17 cellular contexts compared by ENCODE assay signal in genomic region chr20:48905322-48905647, GRCh38. TPM values are rescaled to one million over a fixed set of nuclear protein-coding genes. Genes with fewer than 3 reads are reported as not detected.
DNase-seq lines count a peak whose midpoint lies in the region; ATAC-seq and TF ChIP-seq lines count a peak whose summit lies in the region.
"Had no signal": no experiment of that assay in that cellular context is flagged by ENCODE, and none has a peak within 500 bp of the region (broad histone marks: within the 10 kb centered on the region; RNA-seq: fewer than 3 reads in every experiment).

No MANE protein-coding gene starts in this region.

- no TSS peak for BruUV-seq in PC-9 (replicated peaks; lab: Mats Ljungman, UMichigan)

- H3F3A ChIP-seq in PC-9 (ENCODE audit: insufficient read depth, low read depth) (peaks cover 4% of the 10 kb centered on the region; the same call in 1 of the 2 replicates), GM23338 (replicated peaks; ENCODE audit: low read depth) (no peaks in the 10 kb centered on the region)

- no peaks in the 10 kb centered on the region for H3K36me3 Mint-ChIP-seq in chondrocyte (ENCODE audit: low read depth)
- no peaks in the 10 kb centered on the region for H3K36me3 Mint-ChIP-seq in GM23338 (ENCODE audit: low read depth)
- H3K36me3 Mint-ChIP-seq: activated naive CD8-positive, alpha-beta T cell; IgD-negative memory B cell had no signal

- no peak for ATAC-seq in GM23338

- H3K27me3 Mint-ChIP-seq in chondrocyte (ENCODE audit: low read depth), result peaks cover 7% of the 10 kb centered on the region
- H3K27me3 Mint-ChIP-seq in GM23338 (ENCODE audit: insufficient read depth, low read depth, poor library complexity), result peaks cover 15% of the 10 kb centered on the region
- H3K27me3 Mint-ChIP-seq: activated naive CD8-positive, alpha-beta T cell; IgD-negative memory B cell; T-helper 17 cell had no signal

- POLR2A ChIA-PET in PC-9 (lab: Charles Lee; ENCODE audit: unreplicated experiment), result interaction anchor here (0.7 kb wide), 1 partner anchor 252 kb away, joined by 13 read pairs; no protein-coding TSS in a partner anchor

- peaks cover 18% of the 10 kb centered on the region for H3K4me1 ChIP-seq in PC-9 (replicated peaks; ENCODE audit: insufficient read depth)
- H3K4me1 ChIP-seq in GM23338 (ENCODE audit: insufficient read depth), result peaks cover 6% of the 10 kb centered on the region; the same call in 1 of the 2 replicates
- H3K4me1 ChIP-seq: breast epithelium, vagina had no signal

- no peak overlapping the region for H3K27ac Mint-ChIP-seq in chondrocyte (ENCODE audit: unreplicated experiment)
- no peak overlapping the region for H3K27ac Mint-ChIP-seq in GM23338
- H3K27ac Mint-ChIP-seq: activated naive CD8-positive, alpha-beta T cell; T-helper 17 cell had no signal

- H3K4me3 Mint-ChIP-seq in chondrocyte (ENCODE audit: unreplicated experiment) (no peak overlapping the region), GM23338 (no peak overlapping the region)
- H3K4me3 Mint-ChIP-seq: neural crest cell, T-helper 17 cell had no signal

- H4K20me1 ChIP-seq in PC-9 (ENCODE audit: insufficient read depth) (no peaks in the 10 kb centered on the region), GM23338 (replicated peaks; ENCODE audit: insufficient read depth) (no peaks in the 10 kb centered on the region)

- intact Hi-C loops in PC-9 (cut with micrococcal nuclease; ENCODE audit: unreplicated experiment), result loop anchor here (1.0 kb wide), 2 partner anchors 248 to 269 kb away; no protein-coding TSS in a partner anchor

- TF ChIP-seq CTCF in 22Rv1 (IDR thresholded peaks at IDR 0.05), result peak; percentile 21
- peak; percentile 55 for TF ChIP-seq CTCF in C4-2B (conservative IDR thresholded peaks at IDR 0.05)
- no peak; the same call in 1 of the 2 replicates for TF ChIP-seq CTCF in PC-9 (conservative IDR thresholded peaks at IDR 0.05)
- TF ChIP-seq CTCF in chondrocyte (IDR thresholded peaks at IDR 0.05), result peak; percentile 45
- no peak for TF ChIP-seq CTCF in GM23338 (conservative IDR thresholded peaks at IDR 0.05; ENCODE audit: low read depth in 2 of 2)

- H3K36me3 ChIP-seq in PC-9 (ENCODE audit: low read depth), result no peaks in the 10 kb centered on the region
- no peaks in the 10 kb centered on the region for H3K36me3 ChIP-seq in GM23338 (ENCODE audit: insufficient read depth)
- H3K36me3 ChIP-seq: breast epithelium, ovary, vagina had no signal

- no peaks in the 10 kb centered on the region for H3K27me3 ChIP-seq in PC-9 (ENCODE audit: insufficient read depth, low read depth)
- H3K27me3 ChIP-seq in GM23338 (ENCODE audit: insufficient read depth), result no peaks in the 10 kb centered on the region
- H3K27me3 ChIP-seq: breast epithelium, ovary, vagina had no signal

- no peaks in the 10 kb centered on the region for H3K79me2 ChIP-seq in PC-9 (ENCODE audit: low read depth)
- no peaks in the 10 kb centered on the region for H3K79me2 ChIP-seq in GM23338 (replicated peaks; ENCODE audit: insufficient read depth)

- H2AFZ ChIP-seq in PC-9 (no peak overlapping the region), GM23338 (no peak overlapping the region)

- H3K9me3 Mint-ChIP-seq in chondrocyte (ENCODE audit: low read depth), result peaks cover 4% of the 10 kb centered on the region
- H3K9me3 Mint-ChIP-seq in GM23338, result peaks cover 14% of the 10 kb centered on the region
- H3K9me3 Mint-ChIP-seq: neural crest cell had no signal

- H3K27ac ChIP-seq in 22Rv1, result no peak overlapping the region
- no peak overlapping the region for H3K27ac ChIP-seq in C4-2B
- no peak overlapping the region for H3K27ac ChIP-seq in PC-9
- H3K27ac ChIP-seq in GM23338 (ENCODE audit: low read depth), result no peak overlapping the region
- H3K27ac ChIP-seq: breast epithelium, ovary, vagina had no signal

- no peak for DNase-seq in PC-9
- no peak for DNase-seq in chondrocyte (ENCODE audit: low spot score)
- no peak for DNase-seq in GM23338 (ENCODE audit: low spot score)
- DNase-seq in stimulated activated CD4-positive, alpha-beta T cell treated with anti-CD3 and anti-CD28 coated beads, Interleukin-15, amount 100 ng/mL, for 24 hours, result no peak
- no peak for DNase-seq in islet precursor cell
- DNase-seq: NCI-H1048, NCI-H187 treated with DMSO at 0.1 percent for 48 hours, NCI-H510A had no signal

- H3K4me2 ChIP-seq in PC-9, result 0 out of 2 replicates have a peak overlapping the region, but pooled peaks have one; percentile 37
- H3K4me2 ChIP-seq in GM23338, result no peak overlapping the region

- CTCF ChIA-PET in PC-9 (lab: Charles Lee), result interaction anchor here (0.6 to 3.2 kb wide), 6 partner anchors 41 to 248 kb away, joined by 3 to 39 read pairs (median 8); no protein-coding TSS in a partner anchor

- H3K4me1 Mint-ChIP-seq in chondrocyte (ENCODE audit: low read depth) (peaks cover 7% of the 10 kb centered on the region), GM23338 (peaks cover 8% of the 10 kb centered on the region)

- H3K9me2 ChIP-seq in PC-9 (ENCODE audit: insufficient read depth) (no peaks in the 10 kb centered on the region), GM23338 (ENCODE audit: insufficient read depth) (no peaks in the 10 kb centered on the region)

- H3K9me3 ChIP-seq in PC-9 (ENCODE audit: insufficient read depth, low read depth), result no peaks in the 10 kb centered on the region
- H3K9me3 ChIP-seq: ovary, vagina had no signal

- H3K4me3 ChIP-seq in PC-9, result no peak overlapping the region
- H3K4me3 ChIP-seq in GM23338, result no peak overlapping the region
- H3K4me3 ChIP-seq: ovary, vagina had no signal

TF ChIP-seq in GM23338, 12 proteins besides CTCF, POLR2A, EP300 and RAD21:
- TF ChIP-seq EZH2phosphoT487 (IDR thresholded peaks at IDR 0.05; ENCODE audit: unreplicated experiment) (no peak), CREB1 (CRISPR knock-in tag; IDR thresholded peaks at IDR 0.05; ENCODE audit: low read depth) (no peak), EZH2 (IDR thresholded peaks at IDR 0.05; ENCODE audit: low read depth, unreplicated experiment) (no peak), ZNF331 (CRISPR knock-in tag; IDR thresholded peaks at IDR 0.05; ENCODE audit: low read depth) (no peak), NANOG (IDR thresholded peaks at IDR 0.05; ENCODE audit: borderline replicate concordance) (no peak), ZNF114 (CRISPR knock-in tag; IDR thresholded peaks at IDR 0.05) (no peak), POLR2AphosphoS5 (IDR thresholded peaks at IDR 0.05; ENCODE audit: low read depth) (no peak)

RNA-seq across cellular contexts. Expression of gene ARFGEF2, which starts 16.2 kb away (rescaled TPM):
- total RNA-seq in PC-9 (2021), result 39.9 and 47.0 TPM in 2 replicates
- total RNA-seq in chondrocyte, result 29.2 to 31.8 TPM (median 30.0 TPM) in 3 replicates
- total RNA-seq in GM23338 (2014; rRNA removed; shearing (Covaris generic)), result 25.5 and 26.3 TPM in 2 replicates
- 7.2 and 7.5 TPM in 2 replicates for polyA plus RNA-seq in GM23338 (2016; fragmentation: Nextera tagmentation; extraction: Ambion mirVana)

Comparison
In these comparisons a context has a peak if more than half of its experiments do, and no peak if none do; other contexts are left out.
1. CTCF ChIP-seq: peak in 22Rv1 (single experiment), C4-2B (single experiment) and chondrocyte (single experiment); none in PC-9 (single experiment) and GM23338 (0 of 2).